In genomic region chr11:115287266-115287665, GRCh38 we compare ENCODE assay signal across 15 cellular contexts.
A peak's percentile ranks its signal among the peaks of the same experiment; 100 is the strongest.
DNase-seq lines count a peak whose midpoint lies in the region; ATAC-seq and TF ChIP-seq lines count a peak whose summit lies in the region.
"Had no signal": no experiment of that assay in that cellular context is flagged by ENCODE, and none has a peak within 500 bp of the region (broad histone marks: within the 10 kb centered on the region; RNA-seq: fewer than 3 reads in every experiment).

No MANE protein-coding gene starts in this region.

- H3K27ac Mint-ChIP-seq in progenitor cell of endocrine pancreas (peak overlapping the region; percentile 7), MCF 10A (ENCODE audit: low read depth, unreplicated experiment) (no peak overlapping the region)
- H3K27ac Mint-ChIP-seq: HFFc6, T-cell had no signal

- H3K36me3 Mint-ChIP-seq in progenitor cell of endocrine pancreas (ENCODE audit: insufficient read depth): no peaks in the 10 kb centered on the region
- H3K36me3 Mint-ChIP-seq in MCF 10A (ENCODE audit: insufficient read depth, unreplicated experiment): no peaks in the 10 kb centered on the region
- H3K36me3 Mint-ChIP-seq: T-cell had no signal

- peaks cover 50% of the 10 kb centered on the region for H3K4me1 Mint-ChIP-seq in progenitor cell of endocrine pancreas (ENCODE audit: low read depth)
- no peaks in the 10 kb centered on the region for H3K4me1 Mint-ChIP-seq in MCF 10A (ENCODE audit: insufficient read depth, unreplicated experiment)
- H3K4me1 Mint-ChIP-seq: T-cell had no signal

- POLR2A ChIA-PET in MCF 10A (lab: Yijun Ruan, JAX): interaction anchor here (0.7 to 0.8 kb wide), 2 partner anchors 59 to 520 kb away, joined by 3 read pairs; no protein-coding TSS in a partner anchor

- intact Hi-C loops in MCF 10A (cut with micrococcal nuclease): no loop called here

- no peak for TF ChIP-seq CTCF in progenitor cell of endocrine pancreas (IDR thresholded peaks at IDR 0.05; ENCODE audit: unreplicated experiment)
- TF ChIP-seq CTCF in MCF 10A (IDR thresholded peaks at IDR 0.05; ENCODE audit: unreplicated experiment): no peak

- ATAC-seq in GM18867 (IDR thresholded peaks at IDR 0.05; ENCODE audit: unreplicated experiment): no peak
- ATAC-seq in GM21619 (IDR thresholded peaks at IDR 0.05; ENCODE audit: unreplicated experiment): no peak
- ATAC-seq: K562, T-cell had no signal

- CTCF ChIA-PET in MCF 10A (lab: Yijun Ruan, JAX): interaction anchor here (0.6 kb wide), 1 partner anchor 287 kb away, joined by 3 read pairs; no protein-coding TSS in a partner anchor

- H3K27me3 Mint-ChIP-seq in progenitor cell of endocrine pancreas (no peaks in the 10 kb centered on the region), MCF 10A (ENCODE audit: insufficient read depth, unreplicated experiment) (peaks cover 7% of the 10 kb centered on the region)

- no TSS peak for BruUV-seq in MCF 10A (replicated peaks; lab: Mats Ljungman, UMichigan)

- H3K9me3 Mint-ChIP-seq in progenitor cell of endocrine pancreas (ENCODE audit: low read depth) (no peaks in the 10 kb centered on the region), MCF 10A (ENCODE audit: unreplicated experiment) (no peaks in the 10 kb centered on the region)
- H3K9me3 Mint-ChIP-seq: T-cell had no signal

- peak; percentile 19 for DNase-seq in NCI-H146 (lab: John Stamatoyannopoulos, UW)
- no peak for DNase-seq in NCI-H146 treated with DMSO at 0.1 percent for 48 hours (lab: John Stamatoyannopoulos, UW; ENCODE audit: unreplicated experiment)
- peak; percentile 56 for DNase-seq in NCI-H1092 (lab: John Stamatoyannopoulos, UW)
- DNase-seq in SHP77 treated with DMSO at 0.1 percent for 48 hours (lab: John Stamatoyannopoulos, UW): peak; percentile 56
- DNase-seq in progenitor cell of endocrine pancreas (ENCODE audit: low spot score, unreplicated experiment): no peak
- DNase-seq in MCF 10A (ENCODE audit: unreplicated experiment): no peak
- DNase-seq: GDM1, HFFc6, NCI-H1048, NCI-H1930, RPMI8226, T-cell had no signal

- H3K4me3 Mint-ChIP-seq in progenitor cell of endocrine pancreas (ENCODE audit: low read depth) (no peak overlapping the region), MCF 10A (ENCODE audit: unreplicated experiment) (no peak overlapping the region)
- H3K4me3 Mint-ChIP-seq: HFFc6, T-cell had no signal

Comparison
In these comparisons a context has a peak if more than half of its experiments do, and no peak if none do; other contexts are left out.
1. DNase-seq: peak in NCI-H146 (single experiment), NCI-H1092 (single experiment) and SHP77 treated with DMSO at 0.1 percent for 48 hours (single experiment); none in NCI-H146 treated with DMSO at 0.1 percent for 48 hours (single experiment), progenitor cell of endocrine pancreas (single experiment) and MCF 10A (single experiment).